Comparison of ENCODE assay signal across 10 cellular contexts in genomic region chr1:34113887-34114286, GRCh38. TPM values are rescaled to one million over a fixed set of nuclear protein-coding genes. Genes with fewer than 3 reads are reported as not detected.
DNase-seq lines count a peak whose midpoint lies in the region; ATAC-seq, FAIRE-seq and TF ChIP-seq lines count a peak whose summit lies in the region.
"Had no signal": no experiment of that assay in that cellular context is flagged by ENCODE, and none has a peak within 500 bp of the region (broad histone marks: within the 10 kb centered on the region; RNA-seq: fewer than 3 reads in every experiment).

No MANE protein-coding gene starts in this region.

- no peak overlapping the region for H3K4me2 ChIP-seq in K562 (ENCODE audit: insufficient read depth, low read length)
- H3K4me2 ChIP-seq in mesendoderm (ENCODE audit: low read length), result no peak overlapping the region

- H3K56ac ChIP-seq in mesendoderm (ENCODE audit: low read length), result no peak overlapping the region

- TF ChIP-seq POLR2A in K562 (conservative IDR thresholded peaks at IDR 0.05), result no peak

- H2BK15ac ChIP-seq in mesendoderm (replicated peaks; ENCODE audit: low read depth), result no peak overlapping the region

- in situ Hi-C loops in K562 (cut with MboI), result no loop called here

- DNase-seq in EH (ENCODE audit: low read depth) (peak; percentile 27), NAMALWA (ENCODE audit: low spot score) (peak; percentile 46), K562 (ENCODE audit: extremely low read depth in 1 of 4, low spot score in 3 of 4) (peak in 1 of 4 experiments; percentile 15), mesendoderm (peak; percentile 89), occipital lobe (lab: John Stamatoyannopoulos, UW) (no peak)
- DNase-seq: MG63 had no signal

- H4K20me1 ChIP-seq in K562 (replicated peaks; ENCODE audit: control insufficient read depth, insufficient read depth, low read length), result no peaks in the 10 kb centered on the region

- H3K36me3 ChIP-seq in K562 (ENCODE audit: control insufficient read depth, insufficient read depth, low read length), result no peaks in the 10 kb centered on the region
- no peaks in the 10 kb centered on the region for H3K36me3 ChIP-seq in mesendoderm (ENCODE audit: control insufficient read depth, insufficient read depth, low read length)
- H3K36me3 ChIP-seq: MG63 had no signal

- ATAC-seq in K562 (no peak), HG02970 (IDR thresholded peaks at IDR 0.05; ENCODE audit: low FRiP score, unreplicated experiment) (no peak), GM19035 (IDR thresholded peaks at IDR 0.05; ENCODE audit: unreplicated experiment) (no peak), HG02678 (IDR thresholded peaks at IDR 0.05; ENCODE audit: unreplicated experiment) (no peak)

- 0% methylated on average over 1 of the region's 1 CpG for WGBS in K562 (ENCODE audit: insufficient coverage, low coverage, missing lambda C conversion rate)
- no CpG with 5 or more reads among the region's 1 CpG for WGBS in mesendoderm (ENCODE audit: extremely low coverage, insufficient coverage, low lambda C conversion rate)

- H3K18ac ChIP-seq in mesendoderm (ENCODE audit: low read length), result no peak overlapping the region

- no peak overlapping the region for H2BK5ac ChIP-seq in mesendoderm (ENCODE audit: low read length)

- TF ChIP-seq EP300 in K562 (IDR thresholded peaks at IDR 0.05; ENCODE audit: low read length), result no peak

- intact Hi-C loops in K562 (cut with micrococcal nuclease), result no loop called here

- no peak overlapping the region for H3K23ac ChIP-seq in mesendoderm (ENCODE audit: low read length)

- no peak for TF ChIP-seq RAD21 in K562 (CRISPR knock-in tag; conservative IDR thresholded peaks at IDR 0.05 in 1 of 2, IDR thresholded peaks at IDR 0.05 in 1 of 2)

- CTCF ChIA-PET in K562 (lab: Yijun Ruan, JAX; ENCODE audit: low intra/inter-chr PET ratio), result no interaction called here

- no peaks in the 10 kb centered on the region for H3K9me3 ChIP-seq in K562 (replicated peaks; ENCODE audit: control insufficient read depth, insufficient read depth, low read depth, low read length)

- H3K4ac ChIP-seq in mesendoderm (ENCODE audit: low read depth, low read length), result no peak overlapping the region

- peak in 2 of 3 experiments; percentile 37 to 40; a peak in 3 of 6 replicates for TF ChIP-seq CTCF in K562 (IDR thresholded peaks at IDR 0.05 in 2 of 3, conservative IDR thresholded peaks at IDR 0.05 in 1 of 3; ENCODE audit: insufficient read depth in 2 of 3, low read depth in 1 of 3, low read length in 3 of 3)

- peaks cover 9% of the 10 kb centered on the region for H3K79me1 ChIP-seq in mesendoderm (ENCODE audit: low read length)

- FAIRE-seq in K562 (lab: Jason Lieb, UNC), result no peak

- H3K27me3 ChIP-seq in K562 (ENCODE audit: control insufficient read depth in 2 of 2, insufficient read depth in 2 of 2, low read length in 2 of 2) (no peaks in the 10 kb centered on the region), mesendoderm (ENCODE audit: insufficient read depth, low read length, poor library complexity) (no peaks in the 10 kb centered on the region)
- H3K27me3 ChIP-seq: MG63 had no signal

- no peak overlapping the region for H3K27ac ChIP-seq in K562 (ENCODE audit: extremely low read depth, low read depth, low read length)
- H3K27ac ChIP-seq in mesendoderm (ENCODE audit: low read depth, low read length), result no peak overlapping the region

- H3K4me3 ChIP-seq in K562 (no peak overlapping the region), mesendoderm (ENCODE audit: low read length) (no peak overlapping the region)
- H3K4me3 ChIP-seq: MG63 had no signal

- H3K9me1 ChIP-seq in K562 (ENCODE audit: control insufficient read depth, insufficient read depth, low read length), result no peaks in the 10 kb centered on the region

- no TSS peak for BruUV-seq in K562 (replicated peaks; lab: Mats Ljungman, UMichigan)

- no peak overlapping the region for H3K9ac ChIP-seq in K562 (ENCODE audit: insufficient read depth in 1 of 2, low read depth in 2 of 2, low read length in 2 of 2)
- H3K9ac ChIP-seq in mesendoderm (ENCODE audit: low read length), result no peak overlapping the region

- H2AK5ac ChIP-seq in mesendoderm (ENCODE audit: low read length), result no peak overlapping the region

- no peak overlapping the region for H4K5ac ChIP-seq in mesendoderm (ENCODE audit: low read length)

- H3K4me1 ChIP-seq in K562 (replicated peaks in 1 of 2; ENCODE audit: control insufficient read depth in 2 of 2, insufficient read depth in 2 of 2, low read length in 2 of 2) (no peaks in the 10 kb centered on the region), mesendoderm (ENCODE audit: control insufficient read depth, low read depth, low read length) (peaks cover 2% of the 10 kb centered on the region)

- H2BK120ac ChIP-seq in mesendoderm (ENCODE audit: low read depth, low read length), result no peak overlapping the region

- no peak overlapping the region for H4K8ac ChIP-seq in mesendoderm (ENCODE audit: low read depth, low read length)

- no peaks in the 10 kb centered on the region for H3K79me2 ChIP-seq in K562 (ENCODE audit: control insufficient read depth, insufficient read depth, low read length)
- no peaks in the 10 kb centered on the region for H3K79me2 ChIP-seq in mesendoderm (ENCODE audit: control insufficient read depth, insufficient read depth, low read length)

- H2AFZ ChIP-seq in K562 (ENCODE audit: low read depth, low read length), result no peak overlapping the region

- POLR2A ChIA-PET in K562 (lab: Yijun Ruan, JAX), result no interaction called here

TF ChIP-seq in K562, 482 proteins besides CTCF, POLR2A, EP300 and RAD21:
- TF ChIP-seq THAP7 (CRISPR knock-in tag; IDR thresholded peaks at IDR 0.05) (no peak), ZHX1 (conservative IDR thresholded peaks at IDR 0.05; ENCODE audit: low read length) (no peak), SMC3 (conservative IDR thresholded peaks at IDR 0.05; ENCODE audit: insufficient read depth, low read depth, low read length) (peak; percentile 22; the same call in 1 of the 2 replicates), SNRNP70 (optimal IDR thresholded peaks at IDR 0.05; ENCODE audit: low read depth, low read length) (no peak)

RNA-seq across cellular contexts. Expression of gene CSMD2, which starts 51.1 kb away (rescaled TPM):
- total RNA-seq in K562 (2011; cell fraction: chromatin; rRNA removed; ENCODE audit: low replicate concordance), result not detected in 2 replicates
- not detected in 2 replicates for total RNA-seq in K562 (2011; cell fraction: nucleolus; rRNA removed)
- total RNA-seq in K562 (2011; cell fraction: nucleoplasm; rRNA removed), result not detected in 2 replicates
- total RNA-seq in K562 (2014; rRNA removed) (not detected in 2 replicates), K562 (2014; rRNA removed; fragmentation: Illumina TruSeq; extraction: Trizol) (not detected in 2 replicates), K562 (2015; rRNA removed; fragmentation: Illumina TruSeq; extraction: Trizol) (0.11 TPM in 1 of 2 replicates, not detected in the other), K562 (2021) (not detected in 2 replicates), occipital lobe (38.4 TPM)
- polyA plus RNA-seq in K562 (2011; rRNA removed) (not detected in 2 replicates), K562 (2014; fragmentation: Illumina TruSeq; extraction: Trizol) (not detected in 2 replicates), K562 (2014; fragmentation: Nextera tagmentation; extraction: Ambion mirVana) (not detected), K562 (2014; rRNA removed) (not detected in 2 replicates)
- not detected in 2 replicates for polyA plus RNA-seq in K562 (2011; cell fraction: cytosol; rRNA removed)
- polyA plus RNA-seq in K562 (2011; cell fraction: nucleus; rRNA removed), result not detected in 2 replicates
- 0.01 TPM in 1 of 2 replicates, not detected in the other for polyA plus RNA-seq in K562 (2012)
- polyA minus RNA-seq in K562 (2011; rRNA and poly(A)+ RNA removed), result not detected in 2 replicates
- polyA minus RNA-seq in K562 (2011; cell fraction: cytosol; rRNA and poly(A)+ RNA removed), result not detected in 2 replicates
- not detected in 2 replicates for polyA minus RNA-seq in K562 (2011; cell fraction: nucleus; rRNA and poly(A)+ RNA removed)
- 3.1 TPM for polyA plus RNA-seq in mesendoderm (2013, experiment 1 of 2)
- polyA plus RNA-seq in mesendoderm (2013, experiment 2 of 2), result 2.4 TPM
- total RNA-seq: activated T-helper 1 cell treated with anti-CD3 and anti-CD28 coated beads, Interleukin-12 subunit alpha, Interleukin-12 subunit beta, Interleukin-2, Interleukin-4 antibody, amounts not matched to agents 30 ng/mL and 10 ng/mL and 1 ng/mL, durations not matched to agents 14 hours and 24 hours and 36 hours had no signal

Comparison
In these comparisons a context has a peak if more than half of its experiments do, and no peak if none do; other contexts are left out.
1. RNA of gene CSMD2, which starts 51.1 kb away (total RNA-seq): 38.4 TPM in occipital lobe (single experiment); 0.11 TPM in K562; every median in the first group is over 10 times any median in the second.